In the genomic region with DNA sequence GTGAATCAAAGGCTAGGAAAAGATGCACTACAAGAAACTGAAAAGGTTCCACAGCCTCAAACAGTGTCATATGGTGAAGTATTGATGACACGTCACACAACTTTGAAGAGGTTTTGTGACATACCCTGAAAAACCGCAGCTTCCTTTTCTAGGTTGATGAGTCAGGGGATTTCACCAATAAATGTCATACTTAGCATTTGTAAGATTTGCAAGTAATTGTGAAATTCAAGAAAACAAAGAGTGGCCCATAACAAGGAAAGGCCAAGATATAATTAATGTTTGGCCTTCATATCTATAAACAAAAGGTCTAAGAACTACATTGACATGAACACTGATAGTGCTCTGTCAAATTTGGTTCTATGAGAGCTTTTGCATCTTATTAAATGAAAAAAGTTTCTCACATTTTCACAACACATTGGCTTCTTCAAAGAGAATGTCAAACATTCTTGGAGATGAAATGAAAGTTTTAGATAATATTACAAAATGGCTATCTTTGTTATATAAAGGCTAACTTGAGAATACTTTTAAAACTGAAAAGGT, we compare ENCODE assay signal across 7 cellular contexts.
DNase-seq lines count a peak whose midpoint lies in the region; ATAC-seq and TF ChIP-seq lines count a peak whose summit lies in the region.

No MANE protein-coding gene starts in this region.

- H3K27ac ChIP-seq in thyroid gland = no peak overlapping the region

- 79 to 96% methylated on average over 2 of the region's 2 CpGs for WGBS in thyroid gland, 2 donors

- ATAC-seq in GM18520 (IDR thresholded peaks at IDR 0.05; ENCODE audit: unreplicated experiment) (peak; percentile 85), HG02623 (IDR thresholded peaks at IDR 0.05; ENCODE audit: unreplicated experiment) (peak; percentile 76), memory B cell (ENCODE audit: low read depth) (peak; percentile 95), left colon (no peak)

- no peak for TF ChIP-seq POLR2A in thyroid gland (IDR thresholded peaks at IDR 0.05)

- no peaks in the 10 kb centered on the region for H3K4me1 Mint-ChIP-seq in memory B cell

- peaks cover 8% of the 10 kb centered on the region for H3K27me3 Mint-ChIP-seq in memory B cell

- no peaks in the 10 kb centered on the region for H3K27me3 ChIP-seq in thyroid gland

- H3K4me3 ChIP-seq in thyroid gland (replicated peaks in 1 of 3) = no peak overlapping the region

- H3K36me3 ChIP-seq in thyroid gland = no peaks in the 10 kb centered on the region

- DNase-seq in NAMALWA (ENCODE audit: low spot score) (peak; percentile 60), memory B cell (ENCODE audit: low spot score in 2 of 2) (peak in 1 of 2 donors; percentile 5), left colon (no peak), thyroid gland (no peak)
- peak; percentile 25 for DNase-seq in activated naive CD4-positive, alpha-beta T cell treated with anti-CD3 and anti-CD28 coated beads, Interleukin-2, amount 50 U/mL, for 16 hours

- no peak for TF ChIP-seq CTCF in thyroid gland (IDR thresholded peaks at IDR 0.05)

- peaks cover 9% of the 10 kb centered on the region for H3K9me3 Mint-ChIP-seq in memory B cell

- H3K36me3 Mint-ChIP-seq in memory B cell = peaks cover 3% of the 10 kb centered on the region

- no peak overlapping the region for H3K27ac Mint-ChIP-seq in memory B cell

- H3K4me3 Mint-ChIP-seq in memory B cell = no peak overlapping the region

- no peaks in the 10 kb centered on the region for H3K9me3 ChIP-seq in thyroid gland

- intact Hi-C loops in left colon (cut with DNase I, micrococcal nuclease) = no loop called here
- intact Hi-C loops in thyroid gland (cut with DNase I) = no loop called here

- H3K4me1 ChIP-seq in thyroid gland = no peaks in the 10 kb centered on the region

Comparison
In these comparisons a context has a peak if more than half of its experiments do, and no peak if none do; other contexts are left out.
1. DNase-seq: peak in NAMALWA (single experiment) and activated naive CD4-positive, alpha-beta T cell treated with anti-CD3 and anti-CD28 coated beads, Interleukin-2, amount 50 U/mL, for 16 hours (single experiment); none in left colon (0 of 2) and thyroid gland (0 of 2).